11 cellular contexts compared by ENCODE assay signal in genomic region chr6:156971153-156971882, GRCh38.
"Had no signal": no experiment of that assay in that cellular context is flagged by ENCODE, and none has a peak within 500 bp of the region (broad histone marks: within the 10 kb centered on the region; RNA-seq: fewer than 3 reads in every experiment).

No MANE protein-coding gene starts in this region.

- H3K27ac ChIP-seq: cardiac muscle cell, esophagus squamous epithelium, upper lobe of left lung had no signal

- ATAC-seq: activated T-helper 17 cell treated with anti-CD3 and anti-CD28 coated beads, Interleukin-2, amount 50 U/mL, for 72 hours had no signal

- H3K9me3 ChIP-seq: esophagus squamous epithelium, upper lobe of left lung had no signal

- H3K4me3 ChIP-seq: cardiac muscle cell, esophagus squamous epithelium, upper lobe of left lung had no signal

- H3K36me3 ChIP-seq: cardiac muscle cell, esophagus squamous epithelium, upper lobe of left lung had no signal

- DNase-seq: activated CD4-positive, alpha-beta T cell treated with anti-CD3 and anti-CD28 coated beads, Interleukin-2, amount 10 ng/mL, durations not matched to agents 24 days and 14 days; activated CD8-positive, alpha-beta memory T cell treated with anti-CD3 and anti-CD28 coated beads for 24 hours; activated naive CD4-positive, alpha-beta T cell treated with anti-CD3 and anti-CD28 coated beads for 36 hours; esophagus squamous epithelium; foreskin melanocyte; stimulated activated CD4-positive, alpha-beta T cell treated with anti-CD3 and anti-CD28 coated beads, Interleukin-2, amount 100 ng/mL, for 24 hours; stimulated activated naive CD4-positive, alpha-beta T cell; substantia nigra; upper lobe of left lung had no signal

- H3K27me3 ChIP-seq: cardiac muscle cell, esophagus squamous epithelium, upper lobe of left lung had no signal
